8 cellular contexts compared by ENCODE assay signal in the genomic region with DNA sequence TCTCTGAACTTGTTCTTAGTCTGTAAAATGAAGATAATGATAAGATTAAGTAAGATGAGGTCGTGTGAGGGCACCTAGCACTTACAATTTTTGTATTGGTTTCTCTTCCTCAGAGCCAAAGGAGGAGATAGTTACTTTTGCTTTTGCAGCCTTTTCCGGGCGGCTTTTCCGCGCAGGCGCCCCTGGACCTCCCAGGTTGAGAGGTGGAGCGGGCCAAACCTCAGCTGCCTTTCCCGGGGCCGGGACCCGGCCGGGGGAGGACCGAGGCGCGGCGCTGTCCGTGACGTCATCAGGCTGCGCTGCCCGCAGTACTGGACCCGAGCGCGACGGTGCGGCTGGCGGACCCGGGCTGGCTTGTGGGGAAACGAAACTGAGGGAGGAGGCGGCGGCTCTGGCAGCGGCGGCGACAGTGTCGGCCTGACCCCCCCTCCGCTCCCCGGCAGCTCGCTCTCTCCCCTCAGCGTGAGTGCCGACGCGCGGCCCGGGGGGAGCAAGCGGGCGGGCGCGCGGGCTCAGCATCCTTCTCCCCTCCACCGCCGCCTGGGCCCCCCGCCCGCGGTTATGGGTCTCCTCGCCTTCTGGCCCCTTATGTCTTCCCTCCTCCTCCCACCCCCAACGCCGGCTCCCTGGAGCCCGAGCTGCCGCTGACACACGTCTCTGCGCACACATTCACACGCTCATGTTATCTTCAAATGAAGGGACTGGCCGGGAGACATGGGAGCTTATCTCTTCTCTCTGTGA. TPM values are rescaled to one million over a fixed set of nuclear protein-coding genes. Genes with fewer than 3 reads are reported as not detected.
A peak's percentile ranks its signal among the peaks of the same experiment; 100 is the strongest.
DNase-seq lines count a peak whose midpoint lies in the region; ATAC-seq and TF ChIP-seq lines count a peak whose summit lies in the region.

A gene with protein sequence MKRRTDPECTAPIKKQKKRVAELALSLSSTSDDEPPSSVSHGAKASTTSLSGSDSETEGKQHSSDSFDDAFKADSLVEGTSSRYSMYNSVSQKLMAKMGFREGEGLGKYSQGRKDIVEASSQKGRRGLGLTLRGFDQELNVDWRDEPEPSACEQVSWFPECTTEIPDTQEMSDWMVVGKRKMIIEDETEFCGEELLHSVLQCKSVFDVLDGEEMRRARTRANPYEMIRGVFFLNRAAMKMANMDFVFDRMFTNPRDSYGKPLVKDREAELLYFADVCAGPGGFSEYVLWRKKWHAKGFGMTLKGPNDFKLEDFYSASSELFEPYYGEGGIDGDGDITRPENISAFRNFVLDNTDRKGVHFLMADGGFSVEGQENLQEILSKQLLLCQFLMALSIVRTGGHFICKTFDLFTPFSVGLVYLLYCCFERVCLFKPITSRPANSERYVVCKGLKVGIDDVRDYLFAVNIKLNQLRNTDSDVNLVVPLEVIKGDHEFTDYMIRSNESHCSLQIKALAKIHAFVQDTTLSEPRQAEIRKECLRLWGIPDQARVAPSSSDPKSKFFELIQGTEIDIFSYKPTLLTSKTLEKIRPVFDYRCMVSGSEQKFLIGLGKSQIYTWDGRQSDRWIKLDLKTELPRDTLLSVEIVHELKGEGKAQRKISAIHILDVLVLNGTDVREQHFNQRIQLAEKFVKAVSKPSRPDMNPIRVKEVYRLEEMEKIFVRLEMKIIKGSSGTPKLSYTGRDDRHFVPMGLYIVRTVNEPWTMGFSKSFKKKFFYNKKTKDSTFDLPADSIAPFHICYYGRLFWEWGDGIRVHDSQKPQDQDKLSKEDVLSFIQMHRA (plus strand): TSS at position 306 of the 741 bp plus-strand sequence. CDS start 2,409 bp downstream, outside the sequence.

- H3K27me3 ChIP-seq in Panc1 (ENCODE audit: control insufficient read depth, insufficient read depth, low read length): no peaks in the 10 kb centered on the region
- no peaks in the 10 kb centered on the region for H3K27me3 ChIP-seq in esophagus (ENCODE audit: control insufficient read depth in 1 of 2, insufficient read depth in 2 of 2, low read length in 2 of 2)
- no peaks in the 10 kb centered on the region for H3K27me3 ChIP-seq in mucosa of stomach (ENCODE audit: control insufficient read depth, insufficient read depth, low read length)

- DNase-seq in DMS53 treated with DMSO at 0.1 percent for 48 hours (lab: John Stamatoyannopoulos, UW; ENCODE audit: unreplicated experiment): peak; percentile 74
- DNase-seq in KBM-7: peak; percentile 92
- peak; percentile 30 for DNase-seq in Panc1 (ENCODE audit: low read depth, low spot score)
- DNase-seq in activated T-cell treated with anti-CD3 and anti-CD28 coated beads, Interleukin-2, amount 50 U/mL, for 4 hours: peak; percentile 96
- DNase-seq in stimulated activated CD8-positive, alpha-beta memory T cell treated with anti-CD3 and anti-CD28 coated beads, Interleukin-7, amount 100 ng/mL, for 1 hour (ENCODE audit: low read depth in 2 of 2): peak; percentile 94 to 96

- TSS peak; percentile 58 for BruUV-seq in Panc1 (replicated peaks; lab: Mats Ljungman, UMichigan)

- H3K27ac ChIP-seq in Panc1 (ENCODE audit: low read length) (peak within 1 kb of the TSS; percentile 96), esophagus (ENCODE audit: low read depth in 2 of 2, low read length in 1 of 2) (peak within 1 kb of the TSS; percentile 87 to 89)

- WGBS in esophagus, 2 donors: 0 to 1% methylated on average over 41 to 61 of the region's 61 CpGs

- peaks cover 15% of the 10 kb centered on the region for H3K36me3 Mint-ChIP-seq in activated T-cell treated with anti-CD3 and anti-CD28 coated beads, Interleukin-2, amount 50 U/mL, for 4 hours (ENCODE audit: insufficient read depth)

- no peaks in the 10 kb centered on the region for H3K9me3 Mint-ChIP-seq in activated T-cell treated with anti-CD3 and anti-CD28 coated beads, Interleukin-2, amount 50 U/mL, for 4 hours

- in situ Hi-C loops in KBM-7 (cut with MboI; ENCODE audit: low pct_unique_long_range_greater_than_20kb, low sequenced_read_pairs) (no loop called here), Panc1 (cut with HindIII; ENCODE audit: low pct_unique_long_range_greater_than_20kb, low sequenced_read_pairs) (no loop called here)

- H3K4me1 Mint-ChIP-seq in activated T-cell treated with anti-CD3 and anti-CD28 coated beads, Interleukin-2, amount 50 U/mL, for 4 hours (ENCODE audit: low read depth): peaks cover 29% of the 10 kb centered on the region

- H3K4me1 ChIP-seq in Panc1 (ENCODE audit: control insufficient read depth, insufficient read depth, low read length): peaks cover 10% of the 10 kb centered on the region
- peaks cover 0 to 3% of the 10 kb centered on the region in 2 donors for H3K4me1 ChIP-seq in esophagus (ENCODE audit: control insufficient read depth in 2 of 2, insufficient read depth in 2 of 2, low read length in 1 of 2)
- peaks cover 4% of the 10 kb centered on the region for H3K4me1 ChIP-seq in mucosa of stomach (ENCODE audit: control insufficient read depth, insufficient read depth, low read length)

- peaks cover 6% of the 10 kb centered on the region for H3K36me3 ChIP-seq in Panc1 (ENCODE audit: control insufficient read depth, insufficient read depth, low read length)
- H3K36me3 ChIP-seq in esophagus (ENCODE audit: control insufficient read depth in 2 of 2, insufficient read depth in 2 of 2, low read length in 1 of 2): peaks cover 2 to 11% of the 10 kb centered on the region in 2 donors
- H3K36me3 ChIP-seq in mucosa of stomach (ENCODE audit: control insufficient read depth, insufficient read depth, low read length): no peaks in the 10 kb centered on the region

- ATAC-seq in GM21723 (IDR thresholded peaks at IDR 0.05; ENCODE audit: unreplicated experiment): peak; percentile 77
- ATAC-seq in Panc1: peak; percentile 99
- ATAC-seq in activated T-cell treated with anti-CD3 and anti-CD28 coated beads, Interleukin-2, amount 50 U/mL, for 4 hours: peak; percentile 87 to 88

- H3K4me3 Mint-ChIP-seq in activated T-cell treated with anti-CD3 and anti-CD28 coated beads, Interleukin-2, amount 50 U/mL, for 4 hours: peak within 1 kb of the TSS; percentile 89

- intact Hi-C loops in Panc1 (cut with micrococcal nuclease; ENCODE audit: unreplicated experiment): no loop called here

- H3K4me3 ChIP-seq in Panc1 (ENCODE audit: low read depth in 2 of 2, low read length in 2 of 2) (peak within 1 kb of the TSS; percentile 90 to 97), esophagus (ENCODE audit: low read depth in 1 of 2, low read length in 2 of 2) (peak within 1 kb of the TSS; percentile 88 to 94), mucosa of stomach (ENCODE audit: low read length) (peak within 1 kb of the TSS; percentile 93)

- CTCF ChIA-PET in Panc1 (lab: Charles Lee): no interaction called here

- H3K9me3 ChIP-seq in Panc1 (ENCODE audit: control insufficient read depth, insufficient read depth, low read depth, low read length) (no peaks in the 10 kb centered on the region), esophagus (ENCODE audit: control insufficient read depth in 2 of 2, insufficient read depth in 1 of 2, low read depth in 1 of 2, low read length in 1 of 2) (no peaks in the 10 kb centered on the region), mucosa of stomach (ENCODE audit: control insufficient read depth, low read length) (no peaks in the 10 kb centered on the region)

- peaks cover under 1% of the 10 kb centered on the region for H3K27me3 Mint-ChIP-seq in activated T-cell treated with anti-CD3 and anti-CD28 coated beads, Interleukin-2, amount 50 U/mL, for 4 hours (ENCODE audit: low read depth)

- no peak for TF ChIP-seq CTCF in Panc1 (IDR thresholded peaks at IDR 0.05)

- H3K9ac ChIP-seq in mucosa of stomach (ENCODE audit: low read length): peak within 1 kb of the TSS; percentile 80

- POLR2A ChIA-PET in Panc1 (lab: Charles Lee): interaction anchor here (0.6 to 0.7 kb wide), 2 partner anchors 23 to 835 kb away, joined by 3 to 4 read pairs; no protein-coding TSS in a partner anchor

RNA-seq across cellular contexts. Expression of the gene that starts here (rescaled TPM):
- total RNA-seq in Panc1 (2021; ENCODE audit: unreplicated experiment): 37.7 TPM
- 37.1 TPM for polyA plus RNA-seq in Panc1 (2012; ENCODE audit: insufficient read length)
- total RNA-seq in activated T-cell treated with anti-CD3 and anti-CD28 coated beads, Interleukin-2, amount 50 U/mL, for 4 hours: 10 to 100 TPM; 38.1 to 44.6 (median 41.0) TPM
- polyA plus RNA-seq in esophagus: 10 to 100 TPM; 10.5 to 12.0 TPM

Comparison
In these comparisons a context has a peak if more than half of its experiments do, and no peak if none do; other contexts are left out.
1. Peak in every context shown above with its lines: DNase-seq, ATAC-seq, H3K4me3 ChIP-seq and H3K27ac ChIP-seq.
2. DNase-seq: peak in every context shown above with its lines; median percentile 96 in activated T-cell treated with anti-CD3 and anti-CD28 coated beads, Interleukin-2, amount 50 U/mL, for 4 hours; 95 in stimulated activated CD8-positive, alpha-beta memory T cell treated with anti-CD3 and anti-CD28 coated beads, Interleukin-7, amount 100 ng/mL, for 1 hour; 92 in KBM-7; 74 in DMS53 treated with DMSO at 0.1 percent for 48 hours; 30 in Panc1.